ENCODE assay signal across 8 cellular contexts in the genomic region with DNA sequence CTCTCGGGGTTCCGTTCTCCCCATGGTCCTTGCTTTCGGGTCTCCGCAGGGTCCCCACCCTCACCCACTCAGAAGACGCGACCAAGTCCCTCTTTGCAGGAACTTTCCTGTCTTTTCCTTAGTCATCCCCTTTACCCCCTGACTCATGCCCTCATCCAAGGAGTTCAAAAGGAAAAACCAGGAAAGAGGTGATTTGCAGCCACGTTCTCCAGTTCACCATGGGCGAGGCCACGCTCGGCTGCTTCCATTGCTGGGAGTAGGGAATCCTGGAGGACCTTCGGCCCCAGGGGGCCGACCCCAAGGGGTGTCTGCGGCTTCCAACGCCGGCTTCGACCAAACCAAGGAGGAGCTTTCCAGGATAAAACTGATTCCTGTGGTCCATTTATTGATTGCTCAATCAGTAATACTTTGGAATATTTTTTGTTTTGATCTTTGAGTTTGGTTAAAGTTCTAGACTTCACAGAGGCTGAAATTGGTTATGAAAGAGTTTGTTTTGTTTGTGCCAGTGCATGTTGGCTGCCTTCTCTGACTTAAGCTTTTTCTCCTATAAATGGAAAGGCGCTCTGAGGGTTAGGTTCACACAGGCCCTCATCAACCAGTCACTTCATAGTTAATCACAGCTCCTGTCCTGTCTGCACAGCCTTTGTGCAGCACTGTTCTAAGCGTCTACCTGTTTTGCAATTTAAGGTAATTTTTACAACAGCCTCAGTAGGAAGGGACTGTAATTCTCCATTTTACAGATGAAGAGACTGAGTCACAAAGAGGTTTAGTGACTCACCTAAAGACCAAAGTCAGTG. TPM values are rescaled to one million over a fixed set of nuclear protein-coding genes. Genes with fewer than 3 reads are reported as not detected.
DNase-seq lines count a peak whose midpoint lies in the region; ATAC-seq and TF ChIP-seq lines count a peak whose summit lies in the region.

No MANE protein-coding gene starts in this region.

- H3K4me1 ChIP-seq in adrenal gland (replicated peaks in 1 of 2): peaks cover 23 to 28% of the 10 kb centered on the region in 2 donors

- 9 to 19% (median 13%) methylated on average over 16 to 18 of the region's 18 CpGs for WGBS in adrenal gland, 4 donors

- H3K27me3 ChIP-seq in adrenal gland: no peaks in the 10 kb centered on the region

- H3K9me3 ChIP-seq in adrenal gland (replicated peaks in 1 of 3) (no peaks in the 10 kb centered on the region), iPS-18c (ENCODE audit: control insufficient read depth, insufficient read depth, low read length) (no peaks in the 10 kb centered on the region)

- DNase-seq in activated naive CD4-positive, alpha-beta T cell treated with anti-CD3 and anti-CD28 coated beads for 36 hours: no peak
- no peak for DNase-seq in activated naive CD4-positive, alpha-beta T cell treated with anti-CD3 and anti-CD28 coated beads, Interleukin-2, amount 50 U/mL, for 16 hours
- peak in 2 of 7 donors; percentile 35 to 46 for DNase-seq in adrenal gland
- no peak for DNase-seq in stimulated activated effector memory CD8-positive, alpha-beta T cell treated with anti-CD3 and anti-CD28 coated beads, Interleukin-12 subunit alpha, Interleukin-12 subunit beta, amount 100 ng/mL, for 72 hours (ENCODE audit: low spot score in 2 of 2)
- no peak for DNase-seq in GM13976 (ENCODE audit: low spot score)
- DNase-seq in activated CD8-positive, alpha-beta memory T cell treated with anti-CD3 and anti-CD28 coated beads for 24 hours: no peak

- intact Hi-C loops in activated naive CD4-positive, alpha-beta T cell treated with anti-CD3 and anti-CD28 coated beads for 36 hours (cut with micrococcal nuclease): no loop called here
- intact Hi-C loops in adrenal gland (cut with DNase I): no loop called here

- H3K4me3 ChIP-seq in adrenal gland: peak overlapping the region; percentile 77 to 86 (median 80)
- H3K4me3 ChIP-seq in iPS-18c (ENCODE audit: insufficient read depth, low read depth, low read length): peak overlapping the region; percentile 76

- no peaks in the 10 kb centered on the region for H3K36me3 ChIP-seq in adrenal gland (replicated peaks in 1 of 2)

- H3K27ac ChIP-seq in adrenal gland: peak overlapping the region; percentile 6 to 87 (median 80)

- peaks cover 16% of the 10 kb centered on the region for H3K4me1 Mint-ChIP-seq in activated naive CD4-positive, alpha-beta T cell treated with anti-CD3 and anti-CD28 coated beads for 36 hours (ENCODE audit: low read depth)
- peaks cover 17% of the 10 kb centered on the region for H3K4me1 Mint-ChIP-seq in stimulated activated effector memory CD8-positive, alpha-beta T cell treated with anti-CD3 and anti-CD28 coated beads, Interleukin-12 subunit alpha, Interleukin-12 subunit beta, amount 100 ng/mL, for 72 hours

- H3K27me3 Mint-ChIP-seq in activated naive CD4-positive, alpha-beta T cell treated with anti-CD3 and anti-CD28 coated beads for 36 hours (ENCODE audit: low read depth): peaks cover 37% of the 10 kb centered on the region

- H3K36me3 Mint-ChIP-seq in activated naive CD4-positive, alpha-beta T cell treated with anti-CD3 and anti-CD28 coated beads for 36 hours (ENCODE audit: low read depth): no peaks in the 10 kb centered on the region
- H3K36me3 Mint-ChIP-seq in stimulated activated effector memory CD8-positive, alpha-beta T cell treated with anti-CD3 and anti-CD28 coated beads, Interleukin-12 subunit alpha, Interleukin-12 subunit beta, amount 100 ng/mL, for 72 hours: no peaks in the 10 kb centered on the region

- peak overlapping the region; percentile 71 for H3K4me3 Mint-ChIP-seq in activated naive CD4-positive, alpha-beta T cell treated with anti-CD3 and anti-CD28 coated beads for 36 hours
- H3K4me3 Mint-ChIP-seq in stimulated activated effector memory CD8-positive, alpha-beta T cell treated with anti-CD3 and anti-CD28 coated beads, Interleukin-12 subunit alpha, Interleukin-12 subunit beta, amount 100 ng/mL, for 72 hours: peak overlapping the region; percentile 72

- no peak for ATAC-seq in stimulated activated effector memory CD8-positive, alpha-beta T cell treated with anti-CD3 and anti-CD28 coated beads, Interleukin-12 subunit alpha, Interleukin-12 subunit beta, amount 100 ng/mL, for 72 hours
- ATAC-seq in GM21737 (IDR thresholded peaks at IDR 0.05; ENCODE audit: unreplicated experiment): no peak

- TF ChIP-seq POLR2A in adrenal gland (IDR thresholded peaks at IDR 0.05): no peak

- TF ChIP-seq CTCF in adrenal gland (IDR thresholded peaks at IDR 0.05) (no peak), GM13976 (IDR thresholded peaks at IDR 0.05; ENCODE audit: borderline replicate concordance, control extremely low read depth, extremely low read depth, insufficient read depth, missing control alignments) (no peak)

- H3K27ac Mint-ChIP-seq in activated naive CD4-positive, alpha-beta T cell treated with anti-CD3 and anti-CD28 coated beads for 36 hours: no peak overlapping the region
- H3K27ac Mint-ChIP-seq in stimulated activated effector memory CD8-positive, alpha-beta T cell treated with anti-CD3 and anti-CD28 coated beads, Interleukin-12 subunit alpha, Interleukin-12 subunit beta, amount 100 ng/mL, for 72 hours: no peak overlapping the region

- no peaks in the 10 kb centered on the region for H3K9me3 Mint-ChIP-seq in activated naive CD4-positive, alpha-beta T cell treated with anti-CD3 and anti-CD28 coated beads for 36 hours
- no peaks in the 10 kb centered on the region for H3K9me3 Mint-ChIP-seq in stimulated activated effector memory CD8-positive, alpha-beta T cell treated with anti-CD3 and anti-CD28 coated beads, Interleukin-12 subunit alpha, Interleukin-12 subunit beta, amount 100 ng/mL, for 72 hours

- CTCF ChIA-PET in activated naive CD4-positive, alpha-beta T cell treated with anti-CD3 and anti-CD28 coated beads for 36 hours (lab: Charles Lee): interaction anchor here (1.1 to 2.6 kb wide), 2 partner anchors 33 to 45 kb away, joined by 3 to 13 read pairs; no protein-coding TSS in a partner anchor

- in situ Hi-C loops in GM13976 (cut with MboI; ENCODE audit: low sequenced_read_pairs, unreplicated experiment): no loop called here

RNA-seq across cellular contexts. Expression of gene ALDH2, which starts 0.8 kb away (rescaled TPM):
- 1 to 10 TPM; 4.0 to 4.6 TPM for total RNA-seq in activated naive CD4-positive, alpha-beta T cell treated with anti-CD3 and anti-CD28 coated beads for 36 hours
- total RNA-seq in adrenal gland: 100 to 1,000 TPM; 302 to 536 (median 428) TPM
- 100 to 1,000 TPM in 2 of 3 donors, 10 to 100 TPM in 1; 52.2 to 263 (median 138) TPM for polyA plus RNA-seq in adrenal gland

Comparison
In these comparisons a context has a peak if more than half of its experiments do, and no peak if none do; other contexts are left out.
1. RNA of gene ALDH2, which starts 0.8 kb away (total RNA-seq): 302 to 536 TPM in adrenal gland; 4.0 to 4.6 TPM in activated naive CD4-positive, alpha-beta T cell treated with anti-CD3 and anti-CD28 coated beads for 36 hours; every median in the first group is over 10 times any median in the second.